Comparison of ENCODE assay signal across 8 cellular contexts in the genomic region with DNA sequence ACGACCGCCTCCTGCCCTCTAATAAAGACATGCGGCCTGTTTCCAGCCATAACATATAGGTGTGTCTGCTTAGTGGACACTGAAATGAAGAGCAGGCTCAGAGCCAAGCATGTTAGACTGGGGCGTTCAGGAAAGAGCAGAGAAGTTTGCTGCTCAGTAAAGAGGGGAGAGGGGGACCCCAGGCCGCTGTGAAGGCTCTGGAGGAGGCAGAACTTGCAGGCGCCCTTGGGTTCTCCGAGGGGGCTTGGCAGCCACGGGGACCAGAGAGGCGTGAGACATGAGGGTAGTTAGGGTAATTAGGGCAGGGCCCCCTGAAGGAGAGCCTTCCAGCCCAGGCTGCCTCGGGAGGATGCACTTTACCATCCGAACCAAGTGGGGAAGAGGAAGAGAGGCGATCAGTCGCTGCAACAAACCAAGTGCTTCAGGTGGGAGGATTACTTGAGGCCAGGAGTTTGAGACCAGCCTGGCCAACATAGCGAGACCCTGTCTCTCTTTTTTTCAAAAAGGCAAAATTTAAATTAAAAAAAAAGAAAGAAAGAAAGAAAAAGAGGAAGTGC. TPM values are rescaled to one million over a fixed set of nuclear protein-coding genes. Genes with fewer than 3 reads are reported as not detected.
A peak's percentile ranks its signal among the peaks of the same experiment; 100 is the strongest.
DNase-seq lines count a peak whose midpoint lies in the region; ATAC-seq and TF ChIP-seq lines count a peak whose summit lies in the region.

No MANE protein-coding gene starts in this region.

- no peaks in the 10 kb centered on the region for H3K27me3 ChIP-seq in KMS-11 (ENCODE audit: insufficient read depth, low read depth)

- peaks cover 7% of the 10 kb centered on the region for H3K4me1 ChIP-seq in KMS-11 (ENCODE audit: low read depth, poor library complexity, severe bottlenecking)

- TF ChIP-seq CTCF in AG10803 (conservative IDR thresholded peaks at IDR 0.05; ENCODE audit: low read length), result no peak
- TF ChIP-seq CTCF in KMS-11 (conservative IDR thresholded peaks at IDR 0.05; ENCODE audit: low read depth, low read length), result no peak
- TF ChIP-seq CTCF in nephron progenitor cell (IDR thresholded peaks at IDR 0.05), result no peak

- no peaks in the 10 kb centered on the region for H4K20me1 ChIP-seq in KMS-11 (ENCODE audit: insufficient read depth)

- no peak for DNase-seq in AG10803 (ENCODE audit: low read depth)
- no peak for DNase-seq in caudate nucleus (lab: John Stamatoyannopoulos, UW)
- DNase-seq in nephron progenitor cell, result no peak
- no peak for DNase-seq in cerebellar cortex (ENCODE audit: low spot score)
- DNase-seq in A172 (ENCODE audit: low spot score), result no peak

- H3K79me2 ChIP-seq in KMS-11 (ENCODE audit: insufficient read depth, low read depth), result no peaks in the 10 kb centered on the region

- H3K4me3 ChIP-seq in AG10803 (ENCODE audit: low read length), result peak overlapping the region; percentile 54; the same call in 1 of the 2 replicates
- H3K4me3 ChIP-seq in KMS-11 (IDR thresholded peaks at IDR 0.05; ENCODE audit: insufficient read depth, low read depth, low read length), result no peak overlapping the region

- no peaks in the 10 kb centered on the region for H3K36me3 ChIP-seq in KMS-11 (ENCODE audit: insufficient read depth)

- H2AFZ ChIP-seq in KMS-11 (ENCODE audit: low read depth), result peak overlapping the region; percentile 98

- peak overlapping the region; percentile 95 for H3K4me2 ChIP-seq in KMS-11

- peaks cover 9% of the 10 kb centered on the region for H3K27me3 Mint-ChIP-seq in nephron progenitor cell (ENCODE audit: low read depth, poor library complexity)

- H3K4me1 Mint-ChIP-seq in nephron progenitor cell, result peaks cover 55% of the 10 kb centered on the region

- H3K9ac ChIP-seq in KMS-11, result peak overlapping the region; percentile 81

- H3K4me3 Mint-ChIP-seq in nephron progenitor cell, result peak overlapping the region; percentile 78

- no peaks in the 10 kb centered on the region for H3K36me3 Mint-ChIP-seq in nephron progenitor cell (ENCODE audit: low read depth)

- no peaks in the 10 kb centered on the region for H3K9me3 Mint-ChIP-seq in nephron progenitor cell

- no peak overlapping the region for H3K27ac Mint-ChIP-seq in nephron progenitor cell

- no peak for ATAC-seq in GM18520 (IDR thresholded peaks at IDR 0.05; ENCODE audit: unreplicated experiment)
- no peak for ATAC-seq in HG03565 (IDR thresholded peaks at IDR 0.05; ENCODE audit: unreplicated experiment)

- H3K27ac ChIP-seq in KMS-11 (peak overlapping the region; percentile 45; the same call in 1 of the 2 replicates), caudate nucleus (ENCODE audit: low read depth, low read length) (peak overlapping the region; percentile 6)

RNA-seq across cellular contexts. Expression of a gene that starts 46.6 kb away (rescaled TPM):
- 23.3 and 25.5 TPM in 2 replicates for total RNA-seq in A172 (2014; rRNA removed; shearing (Covaris generic))
